1 cellular context compared by ENCODE assay signal in genomic region chr2:135530313-135531230, GRCh38.
TF ChIP-seq lines count a peak whose summit lies in the region.

ZRANB3 (minus strand) TSS chr2:135531218.

TF ChIP-seq in K562, 482 proteins besides CTCF, POLR2A, EP300 and RAD21 (continued from another document):
- TF ChIP-seq BCLAF1 (IDR thresholded peaks at IDR 0.05; ENCODE audit: borderline replicate concordance in 1 of 2, control insufficient read depth in 1 of 2, low read depth in 2 of 2, low read length in 1 of 2), result no peak
- peak; percentile 89 for TF ChIP-seq CREM (IDR thresholded peaks at IDR 0.05; ENCODE audit: low read depth)
- TF ChIP-seq THRB (CRISPR knock-in tag; conservative IDR thresholded peaks at IDR 0.05), result peak; percentile 43; the same call in 1 of the 2 replicates
- TF ChIP-seq ZBTB12 (CRISPR knock-in tag; IDR thresholded peaks at IDR 0.05), result peak; percentile 77
- peak; percentile 78 for TF ChIP-seq RBFOX2 (IDR thresholded peaks at IDR 0.05; ENCODE audit: low read depth, low read length)
- TF ChIP-seq MNT (conservative IDR thresholded peaks at IDR 0.05), result peak; percentile 65 to 80
- no peak for TF ChIP-seq TCF15 (CRISPR knock-in tag; IDR thresholded peaks at IDR 0.05)
- TF ChIP-seq USF1 (CRISPR knock-in tag; IDR thresholded peaks at IDR 0.05), result peak; percentile 29; the same call in 1 of the 2 replicates
